3 cellular contexts compared by ENCODE assay signal in the genomic region with DNA sequence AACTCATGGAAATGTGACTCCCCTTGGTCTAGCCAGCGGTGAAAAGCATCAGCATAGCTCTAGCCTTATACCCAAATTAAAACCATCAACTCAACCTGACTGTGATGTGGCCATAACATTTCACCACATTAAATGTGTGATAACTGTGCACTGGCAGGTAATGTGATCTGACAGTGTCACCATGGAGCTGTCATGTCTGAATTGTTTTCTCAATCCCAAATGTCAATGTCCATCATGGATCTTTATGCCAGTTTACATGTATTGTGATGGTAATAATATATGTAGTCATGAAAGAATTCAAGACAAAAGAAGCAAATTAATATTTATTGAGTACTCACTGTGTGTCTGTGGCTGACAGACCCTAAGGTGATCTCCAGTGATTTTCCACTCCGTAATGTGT.
"Had no signal": no experiment of that assay in that cellular context is flagged by ENCODE, and none has a peak within 500 bp of the region (broad histone marks: within the 10 kb centered on the region; RNA-seq: fewer than 3 reads in every experiment).

No MANE protein-coding gene starts in this region.

- DNase-seq: GDM1, GF-D8 had no signal

- H3K4me3 ChIP-seq: GM12878 had no signal

- ATAC-seq: GM12878 had no signal
